In the genomic region with DNA sequence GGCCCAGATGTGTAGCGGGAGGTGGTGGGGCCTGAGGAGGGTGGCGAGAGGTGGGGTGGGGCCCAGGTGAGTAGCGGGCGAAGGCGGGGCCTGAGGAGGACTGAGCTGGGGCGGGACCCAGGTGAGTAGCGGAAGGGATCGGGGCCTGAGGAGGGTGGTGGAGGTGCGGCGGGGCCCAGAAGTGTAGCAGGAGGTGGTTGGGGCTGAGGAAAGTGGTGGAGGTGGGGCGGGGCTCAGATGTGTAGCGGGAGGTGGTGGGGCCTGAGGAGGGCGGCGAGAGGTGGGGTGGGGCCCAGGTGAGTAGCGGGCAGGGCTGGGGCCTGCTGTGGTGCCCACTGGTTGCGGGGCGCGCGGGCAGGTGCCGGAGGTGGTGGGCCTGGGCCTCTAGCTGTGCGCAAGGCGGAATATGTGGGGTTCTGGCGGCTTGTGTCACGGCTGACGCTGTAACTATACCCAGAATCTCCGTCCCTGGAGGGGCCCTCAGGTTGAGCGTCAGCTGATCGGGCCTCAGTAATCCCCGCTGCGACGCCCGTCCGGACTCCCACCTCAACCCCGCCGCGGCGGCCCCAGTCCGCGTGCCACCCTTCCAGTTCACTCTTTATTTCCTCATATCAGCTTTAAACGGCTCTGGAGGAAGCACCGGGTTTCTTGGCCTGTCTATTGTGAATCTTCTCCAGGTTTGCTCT, we compare ENCODE assay signal across 8 cellular contexts. TPM values are rescaled to one million over a fixed set of nuclear protein-coding genes. Genes with fewer than 3 reads are reported as not detected.
DNase-seq lines count a peak whose midpoint lies in the region; ATAC-seq, FAIRE-seq and TF ChIP-seq lines count a peak whose summit lies in the region.

No MANE protein-coding gene starts in this region.

- TF ChIP-seq CTCF in breast epithelium (IDR thresholded peaks at IDR 0.05) (no peak), stomach (IDR thresholded peaks at IDR 0.05) (no peak)

- H3K4me1 ChIP-seq in breast epithelium (no peaks in the 10 kb centered on the region), stomach (peaks cover 17 to 35% (median 31%) of the 10 kb centered on the region in 4 donors)

- intact Hi-C loops in breast epithelium (cut with DNase I; ENCODE audit: low total_unique reads), result no loop called here
- intact Hi-C loops in left colon (cut with DNase I, micrococcal nuclease), result no loop called here
- intact Hi-C loops in stomach (cut with DNase I; ENCODE audit: low total_unique reads), result loop anchor here (10.0 kb wide), 1 partner anchor 152 kb away; a partner anchor contains a TSS

- H3K9me3 ChIP-seq in breast epithelium (no peaks in the 10 kb centered on the region), stomach (no peaks in the 10 kb centered on the region)

- WGBS in stomach, 5 donors, result 0 to 2% (median 1%) methylated on average over 34 to 41 of the region's 41 CpGs

- peak overlapping the region; percentile 97 to 99 for H3K27ac ChIP-seq in breast epithelium
- peak overlapping the region; percentile 73 to 95 (median 94) for H3K27ac ChIP-seq in stomach

- ATAC-seq in GM21723 (IDR thresholded peaks at IDR 0.05; ENCODE audit: unreplicated experiment) (peak; percentile 4), left colon (peak; percentile 17), GM18861 (IDR thresholded peaks at IDR 0.05; ENCODE audit: unreplicated experiment) (no peak)

- no peaks in the 10 kb centered on the region for H3K36me3 ChIP-seq in breast epithelium
- peaks cover 4 to 61% (median 50%) of the 10 kb centered on the region in 4 donors for H3K36me3 ChIP-seq in stomach

- H3K27me3 ChIP-seq in breast epithelium (no peaks in the 10 kb centered on the region), stomach (no peaks in the 10 kb centered on the region)

- peak; percentile 48 for DNase-seq in ELF-1 (ENCODE audit: low read depth, low spot score)
- DNase-seq in NAMALWA (ENCODE audit: low spot score), result peak; percentile 30
- DNase-seq in breast epithelium (ENCODE audit: low spot score in 2 of 2), result no peak
- DNase-seq in left colon, result no peak
- DNase-seq in stomach, result no peak
- DNase-seq in HTR-8/SVneo (ENCODE audit: insufficient read length, low spot score), result no peak

- no peak for TF ChIP-seq EP300 in stomach (IDR thresholded peaks at IDR 0.05)

- H3K4me3 ChIP-seq in breast epithelium, result peak overlapping the region; percentile 74 to 90 (median 89)
- H3K4me3 ChIP-seq in stomach, result peak overlapping the region; percentile 73 to 90 (median 80)

- FAIRE-seq in HTR-8/SVneo (lab: Jason Lieb, UNC), result no peak

- TF ChIP-seq POLR2A in breast epithelium (IDR thresholded peaks at IDR 0.05) (peak; percentile 16), stomach (IDR thresholded peaks at IDR 0.05) (peak in 1 of 4 donors; percentile 63)

RNA-seq across cellular contexts. Expression of a gene that starts 0.9 kb away (rescaled TPM):
- total RNA-seq in breast epithelium (100 to 1,000 TPM in 2 of 3 donors, 10 to 100 TPM in 1; 91.7 to 125 (median 110) TPM), left colon (10 to 100 TPM; 85.0 to 85.3 TPM), stomach (100 to 1,000 TPM in 1 of 5 donors, 10 to 100 TPM in 4; 18.8 to 121 (median 40.7) TPM)
- 100 to 1,000 TPM; 125 to 139 (median 126) TPM for polyA plus RNA-seq in stomach

RNA-seq across cellular contexts. Expression of a gene that starts 7.6 kb away (rescaled TPM):
- total RNA-seq in breast epithelium (10 to 100 TPM; 19.2 to 24.3 (median 19.6) TPM), left colon (100 to 1,000 TPM in 1 of 2 donors, 10 to 100 TPM in 1; 91.7 to 109 TPM), stomach (100 to 1,000 TPM in 1 of 5 donors, 10 to 100 TPM in 3, 1 to 10 TPM in 1; 9.3 to 103 (median 38.7) TPM)
- 10 to 100 TPM; 23.7 to 66.6 (median 47.0) TPM for polyA plus RNA-seq in stomach

RNA-seq across cellular contexts. Expression of a gene that starts 27.5 kb away (rescaled TPM):
- total RNA-seq in breast epithelium (10 to 100 TPM in 1 of 3 donors, 1 to 10 TPM in 2; 3.2 to 11.0 (median 7.2) TPM), left colon (10 to 100 TPM; 16.5 to 22.3 TPM), stomach (10 to 100 TPM in 1 of 5 donors, 1 to 10 TPM in 3, not detected in 1; 1.3 to 13.6 (median 7.3) TPM)
- 10 to 100 TPM; 21.1 to 34.3 (median 30.4) TPM for polyA plus RNA-seq in stomach

RNA-seq across cellular contexts. Expression of a gene that starts 29.8 kb away (rescaled TPM):
- total RNA-seq in breast epithelium, result 1 to 10 TPM; 3.4 to 8.3 (median 7.2) TPM
- total RNA-seq in left colon, result 1 to 10 TPM; 3.2 to 4.2 TPM
- 10 to 100 TPM in 1 of 5 donors, 1 to 10 TPM in 4; 1.2 to 25.9 (median 4.9) TPM for total RNA-seq in stomach
- polyA plus RNA-seq in stomach, result 1 to 10 TPM; 1.5 to 2.0 (median 1.8) TPM

RNA-seq across cellular contexts. Expression of a gene that starts 46.1 kb away (rescaled TPM):
- under 1 TPM in 2 of 3 donors, not detected in 1; 0.44 to 0.96 TPM for total RNA-seq in breast epithelium
- not detected for total RNA-seq in left colon
- total RNA-seq in stomach, result 1 to 10 TPM in 1 of 5 donors, not detected in 4; 1.8 TPM
- polyA plus RNA-seq in stomach, result under 1 TPM in 2 of 3 donors, not detected in 1; 0.48 to 0.56 TPM

Comparison
In these comparisons a context has a peak if more than half of its experiments do, and no peak if none do; other contexts are left out.
1. DNase-seq: peak in ELF-1 (single experiment) and NAMALWA (single experiment); none in breast epithelium (0 of 2), left colon (0 of 2), stomach (single experiment) and HTR-8/SVneo (single experiment).